ENCODE assay signal across 18 cellular contexts in the genomic region with DNA sequence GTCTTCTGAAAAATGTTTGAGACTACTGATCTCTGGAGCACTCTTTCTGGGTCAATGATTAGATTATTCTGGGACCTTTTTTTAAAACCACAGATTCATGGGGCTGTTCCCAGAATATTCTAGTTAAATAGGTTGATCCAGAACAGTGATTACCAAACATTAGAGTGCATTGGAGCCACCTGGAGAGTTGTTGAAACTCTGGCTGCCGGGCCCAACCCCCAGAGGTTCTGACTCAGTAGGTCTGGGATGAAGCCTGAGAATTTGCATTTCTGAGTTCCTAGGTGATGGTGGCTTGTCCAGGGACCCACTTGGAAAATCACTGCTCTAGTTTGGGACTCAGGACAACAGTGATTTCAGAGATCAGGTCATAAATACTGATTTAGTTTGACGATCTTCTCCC.
DNase-seq lines count a peak whose midpoint lies in the region; ATAC-seq, FAIRE-seq and TF ChIP-seq lines count a peak whose summit lies in the region.
"Had no signal": no experiment of that assay in that cellular context is flagged by ENCODE, and none has a peak within 500 bp of the region (broad histone marks: within the 10 kb centered on the region; RNA-seq: fewer than 3 reads in every experiment).

No MANE protein-coding gene starts in this region.

- intact Hi-C loops in thyroid gland (cut with DNase I): no loop called here

- H2BK12ac ChIP-seq in mesenchymal stem cell (ENCODE audit: low read length in 2 of 2): no peak overlapping the region

- FAIRE-seq in astrocyte (lab: Jason Lieb, UNC): no peak

- no peak overlapping the region for H3K23ac ChIP-seq in mesenchymal stem cell (ENCODE audit: low read length in 2 of 2)

- no peak overlapping the region for H4K91ac ChIP-seq in mesenchymal stem cell (ENCODE audit: low read length)

- H3K27me3 Mint-ChIP-seq in GM23338 (ENCODE audit: insufficient read depth, low read depth, poor library complexity) (peaks cover 2% of the 10 kb centered on the region), astrocyte (ENCODE audit: low read depth, unreplicated experiment) (no peaks in the 10 kb centered on the region)
- H3K27me3 Mint-ChIP-seq: CD4-positive, alpha-beta T cell had no signal

- H3K4me1 Mint-ChIP-seq in GM23338 (peaks cover 22% of the 10 kb centered on the region), astrocyte (ENCODE audit: low read depth, unreplicated experiment) (peaks cover 16% of the 10 kb centered on the region)

- H3K4ac ChIP-seq in mesenchymal stem cell (ENCODE audit: low read depth in 1 of 2, low read length in 2 of 2): no peak overlapping the region

- H3K36me3 ChIP-seq in GM23338 (ENCODE audit: insufficient read depth) (no peaks in the 10 kb centered on the region), astrocyte (ENCODE audit: insufficient read depth, low read length) (no peaks in the 10 kb centered on the region), mesenchymal stem cell (ENCODE audit: control insufficient read depth in 1 of 2, insufficient read depth in 2 of 2, low read depth in 1 of 2, low read length in 2 of 2) (no peaks in the 10 kb centered on the region), thyroid gland (no peaks in the 10 kb centered on the region)

- no peak overlapping the region for H3K18ac ChIP-seq in mesenchymal stem cell (ENCODE audit: low read depth in 1 of 2, low read length in 2 of 2)

- WGBS in mesenchymal stem cell: 78% methylated on average over 1 of the region's 2 CpGs
- 16 to 40% methylated on average over 2 of the region's 2 CpGs for WGBS in thyroid gland, 2 donors

- H3K9me3 ChIP-seq in astrocyte (ENCODE audit: insufficient read depth, low read depth, low read length) (no peaks in the 10 kb centered on the region), mesenchymal stem cell (ENCODE audit: control insufficient read depth, low read length) (no peaks in the 10 kb centered on the region), thyroid gland (no peaks in the 10 kb centered on the region)
- H3K9me3 ChIP-seq: Caco-2 had no signal

- H3F3A ChIP-seq in GM23338 (replicated peaks; ENCODE audit: low read depth): no peaks in the 10 kb centered on the region

- H3K4me3 Mint-ChIP-seq in GM23338: no peak overlapping the region
- H3K4me3 Mint-ChIP-seq in astrocyte (ENCODE audit: unreplicated experiment): no peak overlapping the region
- H3K4me3 Mint-ChIP-seq: CD4-positive, alpha-beta T cell; HFFc6 had no signal

- TF ChIP-seq POLR2A in thyroid gland (IDR thresholded peaks at IDR 0.05): peak in 1 of 2 donors; percentile 34

- H3K9ac ChIP-seq in astrocyte (ENCODE audit: low read length) (no peak overlapping the region), mesenchymal stem cell (ENCODE audit: low read length) (no peak overlapping the region)

- H3K79me1 ChIP-seq in mesenchymal stem cell (replicated peaks; ENCODE audit: low read length, poor library complexity, severe bottlenecking): peaks cover 12% of the 10 kb centered on the region

- H3K27ac ChIP-seq in GM23338 (ENCODE audit: low read depth) (no peak overlapping the region), astrocyte (ENCODE audit: low read depth, low read length) (no peak overlapping the region), mesenchymal stem cell (ENCODE audit: low read length, poor library complexity, severe bottlenecking) (no peak overlapping the region), thyroid gland (peak overlapping the region; percentile 2 to 92 (median 79)), coronary artery (no peak overlapping the region)
- H3K27ac ChIP-seq: C4-2B had no signal

- H3K4me3 ChIP-seq in GM23338: no peak overlapping the region
- no peak overlapping the region for H3K4me3 ChIP-seq in astrocyte (ENCODE audit: insufficient read depth, low read depth, low read length)
- no peak overlapping the region for H3K4me3 ChIP-seq in mesenchymal stem cell (ENCODE audit: insufficient read depth in 1 of 2, low read depth in 1 of 2, low read length in 2 of 2)
- no peak overlapping the region for H3K4me3 ChIP-seq in thyroid gland (replicated peaks in 1 of 3)
- no peak overlapping the region for H3K4me3 ChIP-seq in coronary artery

- H4K20me1 ChIP-seq in GM23338 (replicated peaks; ENCODE audit: insufficient read depth) (no peaks in the 10 kb centered on the region), astrocyte (ENCODE audit: insufficient read depth, low read length) (peaks cover 7% of the 10 kb centered on the region)

- H3K4me2 ChIP-seq in GM23338 (no peak overlapping the region), astrocyte (ENCODE audit: low read length) (no peak overlapping the region), mesenchymal stem cell (ENCODE audit: low read length, poor library complexity, severe bottlenecking) (peak overlapping the region; percentile 3)

- H3K36me3 Mint-ChIP-seq in GM23338 (ENCODE audit: low read depth) (no peaks in the 10 kb centered on the region), astrocyte (ENCODE audit: low read depth, unreplicated experiment) (no peaks in the 10 kb centered on the region)

- H2AFZ ChIP-seq in GM23338 (no peak overlapping the region), astrocyte (ENCODE audit: low read depth, low read length) (no peak overlapping the region), mesenchymal stem cell (ENCODE audit: low read depth, low read length) (no peak overlapping the region)

- H3K14ac ChIP-seq in mesenchymal stem cell (ENCODE audit: low read length in 2 of 2): no peak overlapping the region

- no peak for ATAC-seq in GM23338
- ATAC-seq: HCT116 had no signal

- H2BK120ac ChIP-seq in mesenchymal stem cell (ENCODE audit: low read depth, low read length): no peak overlapping the region

- no peaks in the 10 kb centered on the region for H3K9me2 ChIP-seq in GM23338 (ENCODE audit: insufficient read depth)

- no peaks in the 10 kb centered on the region for H3K9me3 Mint-ChIP-seq in GM23338
- H3K9me3 Mint-ChIP-seq in astrocyte (ENCODE audit: unreplicated experiment): no peaks in the 10 kb centered on the region
- H3K9me3 Mint-ChIP-seq: CD4-positive, alpha-beta T cell; HFFc6 had no signal

- H2BK15ac ChIP-seq in mesenchymal stem cell (ENCODE audit: low read depth, poor library complexity, severe bottlenecking): no peak overlapping the region

- H3K27me3 ChIP-seq in GM23338 (ENCODE audit: insufficient read depth) (no peaks in the 10 kb centered on the region), astrocyte (ENCODE audit: insufficient read depth, low read length) (no peaks in the 10 kb centered on the region), mesenchymal stem cell (ENCODE audit: control insufficient read depth in 1 of 2, insufficient read depth in 1 of 2, low read length in 2 of 2) (no peaks in the 10 kb centered on the region), thyroid gland (no peaks in the 10 kb centered on the region)

- no peak overlapping the region for H2BK5ac ChIP-seq in mesenchymal stem cell (ENCODE audit: low read depth, low read length, poor library complexity, severe bottlenecking)

- H3K27ac Mint-ChIP-seq in GM23338: peak overlapping the region; percentile 77
- peak overlapping the region; percentile 78 for H3K27ac Mint-ChIP-seq in astrocyte (ENCODE audit: unreplicated experiment)
- H3K27ac Mint-ChIP-seq: CD4-positive, alpha-beta T cell; HFFc6 had no signal

- no peak overlapping the region for H2AK5ac ChIP-seq in mesenchymal stem cell (ENCODE audit: low read length, severe bottlenecking)

- H3K79me2 ChIP-seq in GM23338 (replicated peaks; ENCODE audit: insufficient read depth): no peaks in the 10 kb centered on the region
- H3K79me2 ChIP-seq in astrocyte (ENCODE audit: insufficient read depth, low read length): peaks cover 6% of the 10 kb centered on the region

- no peak overlapping the region for H4K8ac ChIP-seq in mesenchymal stem cell (ENCODE audit: low read length)

- TF ChIP-seq CTCF in GM23338 (conservative IDR thresholded peaks at IDR 0.05; ENCODE audit: low read depth in 2 of 2) (no peak), astrocyte (IDR thresholded peaks at IDR 0.05; ENCODE audit: insufficient read depth, low read depth, low read length) (no peak), thyroid gland (IDR thresholded peaks at IDR 0.05) (no peak), coronary artery (IDR thresholded peaks at IDR 0.05) (no peak)

- H3K4me1 ChIP-seq in GM23338 (ENCODE audit: insufficient read depth) (peaks cover 16% of the 10 kb centered on the region), astrocyte (ENCODE audit: insufficient read depth, low read length) (peaks cover 14% of the 10 kb centered on the region), mesenchymal stem cell (ENCODE audit: control insufficient read depth, insufficient read depth, low read depth, low read length) (peaks cover 14% of the 10 kb centered on the region), thyroid gland (peaks cover 59 to 80% of the 10 kb centered on the region in 2 donors)

- DNase-seq in GM23338 (ENCODE audit: low spot score) (no peak), astrocyte (ENCODE audit: low read depth) (no peak), mesenchymal stem cell (no peak), thyroid gland (peak; percentile 73 to 75), NCI-H82 (lab: John Stamatoyannopoulos, UW) (no peak), coronary artery (ENCODE audit: low spot score) (no peak), OCI-M2 (lab: John Stamatoyannopoulos, UW; ENCODE audit: unreplicated experiment) (no peak)
- DNase-seq: ACHN; Caco-2; CD4-positive, alpha-beta T cell; DMS153; DMS79; GDM1; GOT3; H7; HFFc6 had no signal

TF ChIP-seq in GM23338, 12 proteins besides CTCF, POLR2A, EP300 and RAD21 (continues in another document):
- TF ChIP-seq EZH2 (IDR thresholded peaks at IDR 0.05; ENCODE audit: low read depth, unreplicated experiment) (no peak), JUNB (IDR thresholded peaks at IDR 0.05; ENCODE audit: unreplicated experiment) (no peak), STAT1 (IDR thresholded peaks at IDR 0.05; ENCODE audit: unreplicated experiment) (no peak), ZNF114 (CRISPR knock-in tag; IDR thresholded peaks at IDR 0.05) (no peak), CREB1 (CRISPR knock-in tag; IDR thresholded peaks at IDR 0.05; ENCODE audit: low read depth) (no peak), ZNF331 (CRISPR knock-in tag; IDR thresholded peaks at IDR 0.05; ENCODE audit: low read depth) (no peak)

Comparison
In these comparisons a context has a peak if more than half of its experiments do, and no peak if none do; other contexts are left out.
1. DNase-seq: peak in thyroid gland (2 of 2); none in GM23338 (single experiment), astrocyte (single experiment), mesenchymal stem cell (single experiment), NCI-H82 (single experiment), coronary artery (single experiment) and OCI-M2 (single experiment).
2. H3K27ac ChIP-seq: peak in thyroid gland (3 of 3); none in GM23338 (single experiment), astrocyte (single experiment), mesenchymal stem cell (single experiment) and coronary artery (0 of 2).